In genomic region chr10:89168354-89168753, GRCh38 we compare ENCODE assay signal across 6 cellular contexts. TPM values are rescaled to one million over a fixed set of nuclear protein-coding genes. Genes with fewer than 3 reads are reported as not detected.
"Had no signal": no experiment of that assay in that cellular context is flagged by ENCODE, and none has a peak within 500 bp of the region (broad histone marks: within the 10 kb centered on the region; RNA-seq: fewer than 3 reads in every experiment).

No MANE protein-coding gene starts in this region.

RNA-seq across cellular contexts. Expression of gene CH25H, which starts 38.8 kb away (rescaled TPM):
- total RNA-seq: naive thymus-derived CD8-positive, alpha-beta T cell; natural killer cell treated with Interleukin-12 subunit alpha and Interleukin-12 subunit beta and Interleukin-15 and Interleukin-18, amount 100 ng/mL, for 72 hours; neural crest cell; osteocyte; progenitor cell of endocrine pancreas; smooth muscle cell had no signal
- polyA plus RNA-seq: smooth muscle cell had no signal
